17 cellular contexts compared by ENCODE assay signal in the genomic region with DNA sequence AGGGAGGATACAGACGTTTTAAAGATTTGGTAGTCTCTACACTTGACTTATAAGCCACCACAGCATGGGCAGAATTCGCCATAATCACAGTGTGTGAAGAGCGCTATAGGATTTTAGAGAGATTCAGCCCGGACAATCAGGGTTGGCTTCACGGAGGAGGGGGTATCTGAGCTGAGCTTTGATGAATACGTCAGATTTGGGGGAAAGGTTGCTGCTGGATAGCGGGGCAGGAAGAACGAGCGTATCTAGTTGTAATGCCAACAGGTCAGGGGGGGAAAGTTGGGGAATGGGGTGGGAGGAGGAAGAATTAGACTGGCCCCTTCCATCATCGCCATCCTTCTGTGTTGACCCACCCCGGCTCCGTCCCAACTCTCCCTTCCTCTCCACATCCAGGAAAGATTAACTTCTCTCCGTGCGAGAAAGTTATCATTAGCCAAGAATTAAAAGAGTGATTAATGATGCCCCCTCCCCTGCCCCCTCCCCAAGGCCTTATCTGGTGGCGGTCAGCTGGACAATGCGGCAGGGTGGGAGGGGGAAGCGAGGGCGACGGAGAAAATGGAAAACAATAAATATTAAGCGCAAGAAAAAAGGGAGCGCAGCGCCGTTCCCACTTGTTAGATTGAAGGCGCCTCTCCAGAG. TPM values are rescaled to one million over a fixed set of nuclear protein-coding genes. Genes with fewer than 3 reads are reported as not detected.
DNase-seq lines count a peak whose midpoint lies in the region; ATAC-seq and TF ChIP-seq lines count a peak whose summit lies in the region.
"Had no signal": no experiment of that assay in that cellular context is flagged by ENCODE, and none has a peak within 500 bp of the region (broad histone marks: within the 10 kb centered on the region; RNA-seq: fewer than 3 reads in every experiment).

No MANE protein-coding gene starts in this region.

- no peak overlapping the region for H3K27ac Mint-ChIP-seq in activated T-cell treated with anti-CD3 and anti-CD28 coated beads, Interleukin-2, amount 50 U/mL, for 24 hours
- no peak overlapping the region for H3K27ac Mint-ChIP-seq in effector memory CD8-positive, alpha-beta T cell
- H3K27ac Mint-ChIP-seq: activated CD8-positive, alpha-beta T cell treated with anti-CD3 and anti-CD28 coated beads, Interleukin-2, amount 10 ng/mL, durations not matched to agents 7 days and 5 days; activated naive CD4-positive, alpha-beta T cell treated with anti-CD3 and anti-CD28 coated beads for 36 hours; T-helper 2 cell treated with Interferon-gamma antibody and Interleukin-4, amounts not matched to agents 5 μg/mL and 100 μg/mL, for 36 hours had no signal

- BruUV-seq in A673 (replicated peaks; lab: Mats Ljungman, UMichigan): no TSS peak

- H3K4me1 ChIP-seq in A673 (ENCODE audit: insufficient read depth, low read length, poor library complexity, severe bottlenecking): peaks cover 6% of the 10 kb centered on the region
- H3K4me1 ChIP-seq in adipocyte (ENCODE audit: control insufficient read depth, insufficient read depth, low read length): no peaks in the 10 kb centered on the region
- H3K4me1 ChIP-seq in iPS-18a (ENCODE audit: control insufficient read depth, low read depth, low read length): peaks cover 3% of the 10 kb centered on the region
- no peaks in the 10 kb centered on the region for H3K4me1 ChIP-seq in psoas muscle

- peaks cover 7% of the 10 kb centered on the region for H3K4me1 Mint-ChIP-seq in activated T-cell treated with anti-CD3 and anti-CD28 coated beads, Interleukin-2, amount 50 U/mL, for 24 hours (ENCODE audit: low read depth)
- peaks cover 3 to 5% of the 10 kb centered on the region in 2 donors for H3K4me1 Mint-ChIP-seq in effector memory CD8-positive, alpha-beta T cell (ENCODE audit: low read depth in 2 of 2)

- peak in 2 of 4 donors; percentile 25 to 26 for ATAC-seq in psoas muscle
- ATAC-seq in effector memory CD8-positive, alpha-beta T cell (replicated peaks): no peak
- ATAC-seq: left lung had no signal

- no peaks in the 10 kb centered on the region for H3K9me3 ChIP-seq in A673 (ENCODE audit: low read depth, low read length, poor library complexity, severe bottlenecking)
- peaks cover 6% of the 10 kb centered on the region for H3K9me3 ChIP-seq in adipocyte (ENCODE audit: control insufficient read depth, low read length)
- H3K9me3 ChIP-seq in iPS-18a (ENCODE audit: control insufficient read depth, low read depth, low read length): no peaks in the 10 kb centered on the region
- H3K9me3 ChIP-seq in psoas muscle: peaks cover 2% of the 10 kb centered on the region

- H3K9ac ChIP-seq in adipocyte (ENCODE audit: low read length) (no peak overlapping the region), iPS-18a (ENCODE audit: low read length) (peak overlapping the region; percentile 50)

- H3K27me3 Mint-ChIP-seq in activated T-cell treated with anti-CD3 and anti-CD28 coated beads, Interleukin-2, amount 50 U/mL, for 24 hours: peaks cover 79% of the 10 kb centered on the region
- H3K27me3 Mint-ChIP-seq in effector memory CD8-positive, alpha-beta T cell: peaks cover 65 to 77% of the 10 kb centered on the region in 2 donors

- H3K4me3 Mint-ChIP-seq in activated T-cell treated with anti-CD3 and anti-CD28 coated beads, Interleukin-2, amount 50 U/mL, for 24 hours: no peak overlapping the region
- no peak overlapping the region for H3K4me3 Mint-ChIP-seq in effector memory CD8-positive, alpha-beta T cell
- H3K4me3 Mint-ChIP-seq: activated CD8-positive, alpha-beta T cell treated with anti-CD3 and anti-CD28 coated beads, Interleukin-2, amount 10 ng/mL, durations not matched to agents 7 days and 5 days; activated naive CD4-positive, alpha-beta T cell treated with anti-CD3 and anti-CD28 coated beads for 36 hours; T-helper 2 cell treated with Interferon-gamma antibody and Interleukin-4, amounts not matched to agents 5 μg/mL and 100 μg/mL, for 36 hours had no signal

- no peaks in the 10 kb centered on the region for H3K36me3 ChIP-seq in A673 (ENCODE audit: insufficient read depth, low read length, poor library complexity, severe bottlenecking)
- H3K36me3 ChIP-seq in adipocyte (ENCODE audit: control insufficient read depth, insufficient read depth, low read length, severe bottlenecking): no peaks in the 10 kb centered on the region
- H3K36me3 ChIP-seq in iPS-18a (ENCODE audit: control insufficient read depth, low read depth, low read length): no peaks in the 10 kb centered on the region
- H3K36me3 ChIP-seq in psoas muscle (ENCODE audit: insufficient read depth in 1 of 2, low read depth in 1 of 2): no peaks in the 10 kb centered on the region
- H3K36me3 ChIP-seq: left lung had no signal

- POLR2A ChIA-PET in A673 (lab: Charles Lee; ENCODE audit: low non-redundant PET): interaction anchor here (0.6 kb wide), 1 partner anchor 123 kb away, joined by 9 read pairs; no protein-coding TSS in a partner anchor

- H3K4me3 ChIP-seq in A673 (ENCODE audit: low read depth, low read length, poor library complexity, severe bottlenecking) (peak overlapping the region; percentile 21), adipocyte (ENCODE audit: low read length) (peak overlapping the region; percentile 59), iPS-18a (ENCODE audit: low read length) (peak overlapping the region; percentile 68), psoas muscle (peak overlapping the region; percentile 60)

- 7 to 9% (median 9%) methylated on average over 24 of the region's 24 CpGs for WGBS in psoas muscle, 3 donors

- TF ChIP-seq CTCF in A673 (conservative IDR thresholded peaks at IDR 0.05; ENCODE audit: low read depth, low read length): no peak
- no peak for TF ChIP-seq CTCF in psoas muscle (IDR thresholded peaks at IDR 0.05)

- no peak for DNase-seq in A673 (ENCODE audit: low spot score)
- no peak for DNase-seq in adipocyte (ENCODE audit: low read depth)
- DNase-seq in psoas muscle: no peak
- no peak for DNase-seq in activated T-cell treated with anti-CD3 and anti-CD28 coated beads, Interleukin-2, amount 50 U/mL, for 24 hours
- no peak for DNase-seq in effector memory CD8-positive, alpha-beta T cell
- no peak for DNase-seq in AG08396 (ENCODE audit: low spot score)
- no peak for DNase-seq in middle frontal gyrus (ENCODE audit: extremely low spot score, low spot score)
- DNase-seq: activated CD8-positive, alpha-beta T cell treated with anti-CD3 and anti-CD28 coated beads, Interleukin-2, amount 10 ng/mL, durations not matched to agents 7 days and 5 days; activated naive CD4-positive, alpha-beta T cell treated with anti-CD3 and anti-CD28 coated beads for 36 hours; cortex of kidney; DMS79 treated with DMSO at 0.1 percent for 48 hours; foreskin melanocyte; GOT3; left lung; NCI-H226 had no signal

- no peak overlapping the region for H3K27ac ChIP-seq in A673 (ENCODE audit: low read depth, low read length, poor library complexity, severe bottlenecking)
- no peak overlapping the region for H3K27ac ChIP-seq in iPS-18a (ENCODE audit: low read length)
- no peak overlapping the region for H3K27ac ChIP-seq in psoas muscle
- H3K27ac ChIP-seq: left lung had no signal

- H3K36me3 Mint-ChIP-seq in activated T-cell treated with anti-CD3 and anti-CD28 coated beads, Interleukin-2, amount 50 U/mL, for 24 hours (ENCODE audit: low read depth): no peaks in the 10 kb centered on the region
- H3K36me3 Mint-ChIP-seq in effector memory CD8-positive, alpha-beta T cell (ENCODE audit: insufficient read depth): peaks cover 4% of the 10 kb centered on the region

- peaks cover 2% of the 10 kb centered on the region for H3K9me3 Mint-ChIP-seq in activated T-cell treated with anti-CD3 and anti-CD28 coated beads, Interleukin-2, amount 50 U/mL, for 24 hours
- H3K9me3 Mint-ChIP-seq in effector memory CD8-positive, alpha-beta T cell: no peaks in the 10 kb centered on the region
- H3K9me3 Mint-ChIP-seq: T-helper 2 cell treated with Interferon-gamma antibody and Interleukin-4, amounts not matched to agents 5 μg/mL and 100 μg/mL, for 36 hours had no signal

- CTCF ChIA-PET in A673 (lab: Charles Lee): interaction anchor here (0.5 kb wide), 1 partner anchor 415 kb away, joined by 4 read pairs; no protein-coding TSS in a partner anchor

- H3K27me3 ChIP-seq in A673 (replicated peaks; ENCODE audit: insufficient read depth, low read depth, low read length, poor library complexity): peaks cover 96% of the 10 kb centered on the region
- peaks cover 66% of the 10 kb centered on the region for H3K27me3 ChIP-seq in adipocyte (replicated peaks; ENCODE audit: control insufficient read depth, insufficient read depth, low read length)
- H3K27me3 ChIP-seq in iPS-18a (ENCODE audit: control insufficient read depth, insufficient read depth, low read length): peaks cover 75% of the 10 kb centered on the region
- peaks cover 0 to 84% (median 14%) of the 10 kb centered on the region in 3 donors for H3K27me3 ChIP-seq in psoas muscle (ENCODE audit: insufficient read depth in 3 of 3, low read length in 2 of 3)

- intact Hi-C loops in A673 (cut with micrococcal nuclease; ENCODE audit: unreplicated experiment): no loop called here
- intact Hi-C loops in psoas muscle (cut with DNase I): no loop called here

RNA-seq across cellular contexts. Expression of a gene that starts 13.5 kb away (rescaled TPM):
- 60.3 and 63.2 TPM in 2 replicates for total RNA-seq in A673 (2021)
- total RNA-seq in psoas muscle: 10 to 100 TPM; 29.9 to 42.6 (median 34.6) TPM
- 10 to 100 TPM in 1 of 3 donors, 1 to 10 TPM in 2; 6.2 to 17.6 (median 7.5) TPM for polyA plus RNA-seq in psoas muscle
